In genomic region chr15:90203473-90203872, GRCh38 we compare ENCODE assay signal across 2 cellular contexts.
TF ChIP-seq lines count a peak whose summit lies in the region.

No MANE protein-coding gene starts in this region.

TF ChIP-seq in A549, 52 proteins besides CTCF, POLR2A, EP300 and RAD21:
- no peak for TF ChIP-seq PBX3 (IDR thresholded peaks at IDR 0.05)
- TF ChIP-seq ATOH8 (CRISPR knock-in tag; IDR thresholded peaks at IDR 0.05; ENCODE audit: low read depth), result no peak
- TF ChIP-seq ZC3H11A (IDR thresholded peaks at IDR 0.05), result no peak
- TF ChIP-seq EHF (CRISPR knock-in tag; IDR thresholded peaks at IDR 0.05), result no peak

TF ChIP-seq in neural cell, 6 proteins besides CTCF, POLR2A, EP300 and RAD21 (continued from another document):
- TF ChIP-seq EZH2 (IDR thresholded peaks at IDR 0.05; ENCODE audit: borderline replicate concordance, insufficient read depth, low read length, poor library complexity, severe bottlenecking) (no peak), SMC3 (conservative IDR thresholded peaks at IDR 0.05; ENCODE audit: poor library complexity) (no peak), REST (IDR thresholded peaks at IDR 0.05; ENCODE audit: borderline replicate concordance) (no peak), TAF1 (IDR thresholded peaks at IDR 0.05; ENCODE audit: low read depth) (no peak)
